ENCODE assay signal across 1 cellular context in genomic region chr1:234841710-234842231, GRCh38.
TF ChIP-seq lines count a peak whose summit lies in the region.

No MANE protein-coding gene starts in this region.

TF ChIP-seq in GM12878, 131 proteins besides CTCF, POLR2A, EP300 and RAD21 (continued from another document and continues in another):
- no peak for TF ChIP-seq ZNF592 (IDR thresholded peaks at IDR 0.05)
- no peak for TF ChIP-seq JUND (IDR thresholded peaks at IDR 0.05; ENCODE audit: low read depth, low read length)
- TF ChIP-seq BCL3 (IDR thresholded peaks at IDR 0.05; ENCODE audit: borderline replicate concordance, insufficient read depth, low read depth, low read length, poor library complexity, severe bottlenecking): no peak
- no peak for TF ChIP-seq MAX (IDR thresholded peaks at IDR 0.05; ENCODE audit: low read depth, low read length)
- TF ChIP-seq TCF12 (IDR thresholded peaks at IDR 0.05; ENCODE audit: low read depth, low read length): peak; percentile 81
- peak; percentile 80 for TF ChIP-seq CBFB (IDR thresholded peaks at IDR 0.05; ENCODE audit: low read depth)
- TF ChIP-seq TAF1 (IDR thresholded peaks at IDR 0.05; ENCODE audit: borderline replicate concordance, low read depth, low read length): 0 out of 2 replicates have a peak, but pooled peaks have one; percentile 27
- TF ChIP-seq IRF4 (IDR thresholded peaks at IDR 0.05; ENCODE audit: low read depth, low read length): 0 out of 2 replicates have a peak, but pooled peaks have one; percentile 40
- no peak for TF ChIP-seq ZNF217 (IDR thresholded peaks at IDR 0.05)
- no peak for TF ChIP-seq IRF3 (IDR thresholded peaks at IDR 0.05)
- peak; percentile 18; the same call in 1 of the 2 replicates for TF ChIP-seq ZNF207 (IDR thresholded peaks at IDR 0.05; ENCODE audit: borderline replicate concordance)
- TF ChIP-seq SUPT20H (IDR thresholded peaks at IDR 0.05; ENCODE audit: borderline replicate concordance, control insufficient read depth, low read depth, low read length): no peak
- no peak for TF ChIP-seq ZBTB40 (IDR thresholded peaks at IDR 0.05; ENCODE audit: borderline replicate concordance)
- TF ChIP-seq YBX1 (IDR thresholded peaks at IDR 0.05): no peak
- no peak for TF ChIP-seq ZNF274 (IDR thresholded peaks at IDR 0.05; ENCODE audit: insufficient read depth, insufficient read length)
- TF ChIP-seq SPI1 (IDR thresholded peaks at IDR 0.05; ENCODE audit: borderline replicate concordance, insufficient read depth, low read depth, low read length): peak; percentile 98
- peak; percentile 69 for TF ChIP-seq CREM (IDR thresholded peaks at IDR 0.05; ENCODE audit: low read depth)
- 0 out of 2 replicates have a peak, but pooled peaks have one; percentile 73 for TF ChIP-seq WRNIP1 (IDR thresholded peaks at IDR 0.05; ENCODE audit: borderline replicate concordance, low read depth, low read length)
- TF ChIP-seq SP1 (IDR thresholded peaks at IDR 0.05; ENCODE audit: low read depth, low read length): peak; percentile 46
- TF ChIP-seq PML (IDR thresholded peaks at IDR 0.05; ENCODE audit: low read length): peak; percentile 71
- TF ChIP-seq EED (IDR thresholded peaks at IDR 0.05; ENCODE audit: low read depth): peak; percentile 66
- TF ChIP-seq POU2F2 (IDR thresholded peaks at IDR 0.05; ENCODE audit: borderline replicate concordance, low read depth, low read length): peak; percentile 66; the same call in 1 of the 3 replicates
- TF ChIP-seq EZH2 (IDR thresholded peaks at IDR 0.05; ENCODE audit: borderline replicate concordance, control insufficient read depth, low read depth, low read length): no peak
- no peak for TF ChIP-seq ZBTB11 (CRISPR knock-in tag; IDR thresholded peaks at IDR 0.05)
- TF ChIP-seq BACH1 (IDR thresholded peaks at IDR 0.05; ENCODE audit: borderline replicate concordance): 0 out of 2 replicates have a peak, but pooled peaks have one; percentile 15
- no peak for TF ChIP-seq PRDM15 (CRISPR knock-in tag; IDR thresholded peaks at IDR 0.05)
- no peak for TF ChIP-seq SIN3A (IDR thresholded peaks at IDR 0.05; ENCODE audit: low read depth, low read length)
- no peak for TF ChIP-seq HCFC1 (IDR thresholded peaks at IDR 0.05; ENCODE audit: low read length)
- no peak for TF ChIP-seq ATF3 (IDR thresholded peaks at IDR 0.05; ENCODE audit: borderline replicate concordance, extremely low read depth, low read depth, low read length)
- TF ChIP-seq NFIC (IDR thresholded peaks at IDR 0.05; ENCODE audit: low read depth, low read length): peak; percentile 78
- no peak for TF ChIP-seq EGR1 (IDR thresholded peaks at IDR 0.05; ENCODE audit: borderline replicate concordance in 1 of 2, low read depth in 2 of 2, low read length in 2 of 2)
- TF ChIP-seq YY1 (IDR thresholded peaks at IDR 0.05; ENCODE audit: low read depth, low read length): peak; percentile 25; the same call in 1 of the 2 replicates
- TF ChIP-seq MEF2B (IDR thresholded peaks at IDR 0.05; ENCODE audit: partially characterized antibody, poor library complexity, severe bottlenecking): peak; percentile 69
- TF ChIP-seq NRF1 (conservative IDR thresholded peaks at IDR 0.05; ENCODE audit: low read depth, low read length): no peak
- TF ChIP-seq ZBTB33 (IDR thresholded peaks at IDR 0.05): no peak
- TF ChIP-seq HDAC2 (IDR thresholded peaks at IDR 0.05): no peak
- peak in 1 of 2 experiments; percentile 71; a peak in 1 of 4 replicates for TF ChIP-seq ETV6 (conservative IDR thresholded peaks at IDR 0.05 in 1 of 2, IDR thresholded peaks at IDR 0.05 in 1 of 2; ENCODE audit: borderline replicate concordance in 1 of 2, low read depth in 1 of 2)
- no peak for TF ChIP-seq SREBF2 (IDR thresholded peaks at IDR 0.05; ENCODE audit: low read length)
- no peak for TF ChIP-seq NFXL1 (IDR thresholded peaks at IDR 0.05; ENCODE audit: borderline replicate concordance)
